ENCODE assay signal across 8 cellular contexts in the genomic region with DNA sequence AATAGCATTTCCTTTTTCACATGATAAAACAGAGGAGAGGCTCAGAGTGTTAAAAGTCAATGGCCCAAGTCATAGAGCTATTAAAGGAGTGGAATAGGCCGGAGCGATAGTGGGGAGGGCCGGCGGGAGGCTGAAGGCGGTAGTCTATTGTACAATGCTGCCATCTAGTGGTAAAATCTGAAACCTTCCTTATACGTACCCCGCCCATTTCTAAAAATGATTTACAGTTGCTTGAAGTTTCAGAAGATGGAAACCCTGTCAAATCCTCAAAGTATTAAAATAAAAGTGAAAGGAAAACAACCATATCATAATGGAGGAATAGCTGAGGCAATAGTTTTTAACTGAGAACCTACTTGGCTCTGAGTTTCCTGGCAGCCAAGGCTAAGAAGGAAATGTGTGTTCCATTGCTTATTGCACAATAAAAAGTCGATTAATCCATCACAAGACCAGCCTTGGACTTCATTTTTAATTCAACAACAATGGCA.
DNase-seq lines count a peak whose midpoint lies in the region; ATAC-seq and TF ChIP-seq lines count a peak whose summit lies in the region.

No MANE protein-coding gene starts in this region.

- H3K9ac ChIP-seq in KMS-11: no peak overlapping the region

- H3K36me3 ChIP-seq in ACC112 (ENCODE audit: insufficient read depth, low read length) (no peaks in the 10 kb centered on the region), H7 (replicated peaks; ENCODE audit: control insufficient read depth, insufficient read depth, low read length) (no peaks in the 10 kb centered on the region), KMS-11 (ENCODE audit: insufficient read depth) (no peaks in the 10 kb centered on the region), body of pancreas (replicated peaks in 1 of 2; ENCODE audit: insufficient read depth in 1 of 2, low read depth in 2 of 2) (no peaks in the 10 kb centered on the region)

- H3K4me3 ChIP-seq in ACC112 (ENCODE audit: low read depth, low read length) (no peak overlapping the region), H7 (ENCODE audit: insufficient read depth, low read depth, low read length) (no peak overlapping the region), KMS-11 (IDR thresholded peaks at IDR 0.05; ENCODE audit: insufficient read depth, low read depth, low read length) (no peak overlapping the region), body of pancreas (no peak overlapping the region)

- peak; percentile 81 for ATAC-seq in body of pancreas

- H3K79me2 ChIP-seq in ACC112 (ENCODE audit: control insufficient read depth, insufficient read depth, low read length, unreplicated experiment): no peaks in the 10 kb centered on the region
- H3K79me2 ChIP-seq in KMS-11 (ENCODE audit: insufficient read depth, low read depth): no peaks in the 10 kb centered on the region

- DNase-seq in GM10248 (ENCODE audit: extremely low spot score) (peak; percentile 74), H7 (peak; percentile 85), RKO (ENCODE audit: low spot score) (peak; percentile 65), body of pancreas (peak; percentile 59 to 69 (median 66)), iris pigment epithelial cell (ENCODE audit: low read depth) (peak; percentile 50)
- peak; percentile 18 to 24 for DNase-seq in stimulated activated CD4-positive, alpha-beta T cell treated with anti-CD3 and anti-CD28 coated beads, Interleukin-4, amount 100 ng/mL, for 4 hours

- no peaks in the 10 kb centered on the region for H3K9me3 ChIP-seq in body of pancreas

- H3K4me1 ChIP-seq in ACC112 (ENCODE audit: control insufficient read depth, insufficient read depth, low read length, unreplicated experiment): peaks cover 25% of the 10 kb centered on the region
- peaks cover 6% of the 10 kb centered on the region for H3K4me1 ChIP-seq in KMS-11 (ENCODE audit: low read depth, poor library complexity, severe bottlenecking)
- H3K4me1 ChIP-seq in body of pancreas: peaks cover 10% of the 10 kb centered on the region

- H2AFZ ChIP-seq in ACC112 (ENCODE audit: low read length, unreplicated experiment) (peak overlapping the region; percentile 92), KMS-11 (ENCODE audit: low read depth) (no peak overlapping the region)

- WGBS in body of pancreas, 2 donors: 7 to 8% methylated on average over 8 of the region's 8 CpGs

- CTCF ChIA-PET in GM10248 (lab: Yijun Ruan, JAX): interaction anchor here (0.6 to 11.0 kb wide), 73 partner anchors 12 to 1880 kb away, joined by 3 to 326 read pairs (median 5); partner anchors contain the start of genes CCSER2 and GHITM

- TF ChIP-seq POLR2A in body of pancreas (IDR thresholded peaks at IDR 0.05): no peak

- H3K27ac ChIP-seq in ACC112 (ENCODE audit: low read depth, low read length) (no peak overlapping the region), KMS-11 (no peak overlapping the region), body of pancreas (no peak overlapping the region)

- no peaks in the 10 kb centered on the region for H4K20me1 ChIP-seq in KMS-11 (ENCODE audit: insufficient read depth)

- no peaks in the 10 kb centered on the region for H3K27me3 ChIP-seq in ACC112 (ENCODE audit: insufficient read depth, low read length)
- no peaks in the 10 kb centered on the region; the same call in 1 of the 2 replicates for H3K27me3 ChIP-seq in H7 (ENCODE audit: control insufficient read depth, insufficient read depth, low read length)
- H3K27me3 ChIP-seq in KMS-11 (ENCODE audit: insufficient read depth, low read depth): no peaks in the 10 kb centered on the region
- H3K27me3 ChIP-seq in body of pancreas: no peaks in the 10 kb centered on the region

- intact Hi-C loops in body of pancreas (cut with DNase I): loop anchor here (5.0 kb wide), 1 partner anchor 165 kb away; no protein-coding TSS in a partner anchor

- H3K4me2 ChIP-seq in KMS-11: no peak overlapping the region

- POLR2A ChIA-PET in GM10248 (lab: Yijun Ruan, JAX): no interaction called here

- peak; percentile 29 for TF ChIP-seq CTCF in GM10248 (IDR thresholded peaks at IDR 0.05; ENCODE audit: control extremely low read depth, extremely low read depth, low read depth, missing control alignments)
- TF ChIP-seq CTCF in KMS-11 (conservative IDR thresholded peaks at IDR 0.05; ENCODE audit: low read depth, low read length): peak; percentile 85
- peak; percentile 77 to 91 (median 89) for TF ChIP-seq CTCF in body of pancreas (IDR thresholded peaks at IDR 0.05)

Comparison
In these comparisons a context has a peak if more than half of its experiments do, and no peak if none do; other contexts are left out.
1. DNase-seq: peak in every context shown above with its lines; median percentile 85 in H7; 74 in GM10248; 66 in body of pancreas; 65 in RKO; 50 in iris pigment epithelial cell; 21 in stimulated activated CD4-positive, alpha-beta T cell treated with anti-CD3 and anti-CD28 coated beads, Interleukin-4, amount 100 ng/mL, for 4 hours.
2. CTCF ChIP-seq: peak in every context shown above with its lines; median percentile 89 in body of pancreas; 85 in KMS-11; 29 in GM10248.